1 cellular context compared by ENCODE assay signal in genomic region chr19:17539288-17540117, GRCh38.
TF ChIP-seq lines count a peak whose summit lies in the region.

No MANE protein-coding gene starts in this region.

TF ChIP-seq in HepG2, 621 proteins besides CTCF, POLR2A, EP300 and RAD21 (continued from another document and continues in another):
- TF ChIP-seq ZBTB43 (CRISPR knock-in tag; conservative IDR thresholded peaks at IDR 0.05), result 0 out of 2 replicates have a peak, but pooled peaks have one; percentile 34
- TF ChIP-seq NR1H2 (CRISPR knock-in tag; IDR thresholded peaks at IDR 0.05; ENCODE audit: borderline replicate concordance, low read depth), result no peak
- no peak for TF ChIP-seq ZFYVE20 (CRISPR knock-in tag; IDR thresholded peaks at IDR 0.05; ENCODE audit: borderline replicate concordance, low read depth)
- 0 out of 2 replicates have a peak, but pooled peaks have one; percentile 69 for TF ChIP-seq ETV6 (CRISPR knock-in tag; conservative IDR thresholded peaks at IDR 0.05)
- no peak for TF ChIP-seq KLF15 (CRISPR knock-in tag; IDR thresholded peaks at IDR 0.05; ENCODE audit: borderline replicate concordance)
- no peak for TF ChIP-seq CSRNP2 (CRISPR knock-in tag; conservative IDR thresholded peaks at IDR 0.05; ENCODE audit: low read depth)
- TF ChIP-seq SMARCE1 (IDR thresholded peaks at IDR 0.05; ENCODE audit: borderline replicate concordance), result no peak
- TF ChIP-seq SNAPC2 (CRISPR knock-in tag; IDR thresholded peaks at IDR 0.05), result peak; percentile 77; the same call in 1 of the 2 replicates
- no peak for TF ChIP-seq FOXP4 (CRISPR knock-in tag; IDR thresholded peaks at IDR 0.05)
- TF ChIP-seq STAT5B (CRISPR knock-in tag; IDR thresholded peaks at IDR 0.05), result peak; percentile 83; the same call in 1 of the 2 replicates
- TF ChIP-seq ELF1 (CRISPR knock-in tag; IDR thresholded peaks at IDR 0.05), result no peak
- no peak for TF ChIP-seq RBM22 (optimal IDR thresholded peaks at IDR 0.05; ENCODE audit: low read length)
- TF ChIP-seq ZNF468 (CRISPR knock-in tag; IDR thresholded peaks at IDR 0.05), result no peak
- TF ChIP-seq PRDM10 (CRISPR knock-in tag; IDR thresholded peaks at IDR 0.05; ENCODE audit: low read depth), result no peak
- TF ChIP-seq NR2F6 (IDR thresholded peaks at IDR 0.05), result no peak
- TF ChIP-seq NR2F6 (CRISPR knock-in tag; IDR thresholded peaks at IDR 0.05), result no peak
- no peak for TF ChIP-seq ZFP1 (CRISPR knock-in tag; IDR thresholded peaks at IDR 0.05)
- TF ChIP-seq RBM39 (IDR thresholded peaks at IDR 0.05; ENCODE audit: low read depth, low read length, poor library complexity, severe bottlenecking), result peak; percentile 28
- TF ChIP-seq ZNF552 (CRISPR knock-in tag; IDR thresholded peaks at IDR 0.05; ENCODE audit: borderline replicate concordance), result 0 out of 2 replicates have a peak, but pooled peaks have one; percentile 21
- no peak for TF ChIP-seq SRSF4 (IDR thresholded peaks at IDR 0.05; ENCODE audit: low read depth, low read length, poor library complexity, severe bottlenecking)
- no peak for TF ChIP-seq JUN (CRISPR knock-in tag; IDR thresholded peaks at IDR 0.05)
- TF ChIP-seq ZNF333 (CRISPR knock-in tag; IDR thresholded peaks at IDR 0.05; ENCODE audit: borderline replicate concordance), result no peak
- TF ChIP-seq CREB3 (CRISPR knock-in tag; IDR thresholded peaks at IDR 0.05), result no peak
- TF ChIP-seq MXD4 (CRISPR knock-in tag; IDR thresholded peaks at IDR 0.05), result no peak
- TF ChIP-seq ZNF451 (CRISPR knock-in tag; IDR thresholded peaks at IDR 0.05), result 0 out of 2 replicates have a peak, but pooled peaks have one; percentile 70
- no peak for TF ChIP-seq ZNF577 (CRISPR knock-in tag; IDR thresholded peaks at IDR 0.05; ENCODE audit: borderline replicate concordance, low read depth)
- 0 out of 2 replicates have a peak, but pooled peaks have one; percentile 49 for TF ChIP-seq ZNF414 (CRISPR knock-in tag; IDR thresholded peaks at IDR 0.05)
- TF ChIP-seq ZNF574 (CRISPR knock-in tag; IDR thresholded peaks at IDR 0.05), result peak; percentile 46; the same call in 1 of the 2 replicates
- peak; percentile 25; the same call in 1 of the 2 replicates for TF ChIP-seq SPEN (CRISPR knock-in tag; IDR thresholded peaks at IDR 0.05; ENCODE audit: low read depth)
- no peak for TF ChIP-seq ZBTB8A (CRISPR knock-in tag; IDR thresholded peaks at IDR 0.05; ENCODE audit: borderline replicate concordance, low read depth)
- 0 out of 2 replicates have a peak, but pooled peaks have one; percentile 21 for TF ChIP-seq ZNF709 (CRISPR knock-in tag; IDR thresholded peaks at IDR 0.05)
- TF ChIP-seq LRRFIP1 (CRISPR knock-in tag; conservative IDR thresholded peaks at IDR 0.05), result no peak
- TF ChIP-seq MED13 (CRISPR knock-in tag; IDR thresholded peaks at IDR 0.05), result peak; percentile 30; the same call in 1 of the 2 replicates
- peak; percentile 47 for TF ChIP-seq SAP130 (CRISPR knock-in tag; IDR thresholded peaks at IDR 0.05; ENCODE audit: low read depth)
- no peak for TF ChIP-seq ZNF513 (CRISPR knock-in tag; conservative IDR thresholded peaks at IDR 0.05)
- TF ChIP-seq RFX3 (CRISPR knock-in tag; IDR thresholded peaks at IDR 0.05), result no peak
- peak; percentile 63 for TF ChIP-seq CSRNP1 (CRISPR knock-in tag; IDR thresholded peaks at IDR 0.05)
- no peak for TF ChIP-seq THRA (CRISPR knock-in tag; IDR thresholded peaks at IDR 0.05; ENCODE audit: borderline replicate concordance)
- no peak for TF ChIP-seq DNMT1 (CRISPR knock-in tag; IDR thresholded peaks at IDR 0.05)
